Comparison of ENCODE assay signal across 25 cellular contexts in genomic region chr1:171103862-171104261, GRCh38. TPM values are rescaled to one million over a fixed set of nuclear protein-coding genes. Genes with fewer than 3 reads are reported as not detected.
"Had no signal": no experiment of that assay in that cellular context is flagged by ENCODE, and none has a peak within 500 bp of the region (broad histone marks: within the 10 kb centered on the region; RNA-seq: fewer than 3 reads in every experiment).

No MANE protein-coding gene starts in this region.

- H3K27ac Mint-ChIP-seq: T-cell had no signal

- H3K4me1 Mint-ChIP-seq: T-cell had no signal

- H3K27ac ChIP-seq: RWPE1 had no signal

- H3K4me3 Mint-ChIP-seq: T-cell had no signal

- FAIRE-seq: HepG2 had no signal

- DNase-seq: IMR-90, Karpas-422, KG1, MV-4-11, NCI-H1048, NCI-H1105, NCI-H1417, NCI-H1436 treated with DMSO at 0.1 percent for 48 hours, NCI-H1694, NCI-H187 treated with DMSO at 0.1 percent for 48 hours, NCI-H2029 treated with DMSO at 0.1 percent for 48 hours, NCI-H2171 treated with DMSO at 0.1 percent for 48 hours, NCI-H345, NCI-H446 treated with DMSO at 0.1 percent for 48 hours, NCI-H510A treated with DMSO at 0.1 percent for 48 hours, NCI-H526, PC-3, SHP77, SW 1271, T-cell had no signal

- ATAC-seq: HepG2, Panc1, PC-3, T-cell had no signal

- H3K36me3 Mint-ChIP-seq: T-cell had no signal

RNA-seq across cellular contexts. Expression of gene FMO3, which starts 13.2 kb away (rescaled TPM):
- total RNA-seq: HepG2, HT1080, M059J, PC-3 had no signal
- polyA plus RNA-seq: HepG2 had no signal
